2 cellular contexts compared by ENCODE assay signal in the genomic region with DNA sequence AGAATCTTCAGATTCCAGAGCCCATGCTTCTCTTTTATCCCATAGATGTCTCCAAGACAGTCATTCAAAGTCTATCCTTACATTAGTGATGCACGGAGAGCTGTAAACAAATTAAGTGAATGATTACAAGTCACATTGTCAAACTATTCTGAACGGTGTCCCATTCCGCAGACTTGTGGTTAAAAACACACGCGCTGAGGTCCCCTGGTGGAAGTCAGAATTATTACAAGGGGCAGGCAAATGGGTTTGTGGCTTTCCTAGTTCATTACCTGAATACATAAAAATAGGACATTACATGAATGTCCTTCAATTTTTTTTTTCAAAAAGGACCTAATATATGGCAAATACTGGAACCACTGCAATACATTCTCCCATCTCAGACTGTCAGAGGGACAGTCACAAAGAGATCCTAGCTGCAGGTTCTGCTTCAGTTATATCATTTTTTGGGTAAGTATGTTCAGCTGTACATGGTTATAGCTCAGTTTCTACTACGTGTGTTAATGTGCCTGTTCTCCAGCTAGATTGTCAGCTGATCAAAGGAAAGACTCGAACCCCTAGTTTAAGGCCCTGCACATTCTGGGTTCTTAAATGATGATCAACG.
TF ChIP-seq lines count a peak whose summit lies in the region.

No MANE protein-coding gene starts in this region.

TF ChIP-seq in SK-N-SH, 30 proteins besides CTCF, POLR2A, EP300 and RAD21:
- TF ChIP-seq, protein P1, sequence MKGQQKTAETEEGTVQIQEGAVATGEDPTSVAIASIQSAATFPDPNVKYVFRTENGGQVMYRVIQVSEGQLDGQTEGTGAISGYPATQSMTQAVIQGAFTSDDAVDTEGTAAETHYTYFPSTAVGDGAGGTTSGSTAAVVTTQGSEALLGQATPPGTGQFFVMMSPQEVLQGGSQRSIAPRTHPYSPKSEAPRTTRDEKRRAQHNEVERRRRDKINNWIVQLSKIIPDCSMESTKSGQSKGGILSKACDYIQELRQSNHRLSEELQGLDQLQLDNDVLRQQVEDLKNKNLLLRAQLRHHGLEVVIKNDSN (IDR thresholded peaks at IDR 0.05; ENCODE audit: borderline replicate concordance, low read depth) = no peak
- TF ChIP-seq SMC3 (IDR thresholded peaks at IDR 0.05; ENCODE audit: low read depth, low read length) = peak; percentile 92

TF ChIP-seq in GM12878, 131 proteins besides CTCF, POLR2A, EP300 and RAD21:
- TF ChIP-seq NR2F1 (conservative IDR thresholded peaks at IDR 0.05) = no peak
- no peak for TF ChIP-seq PML (IDR thresholded peaks at IDR 0.05; ENCODE audit: low read length)
- TF ChIP-seq RUNX3 (IDR thresholded peaks at IDR 0.05; ENCODE audit: low read length) = peak; percentile 94
- TF ChIP-seq SMC3 (IDR thresholded peaks at IDR 0.05; ENCODE audit: borderline replicate concordance, low read length) = peak; percentile 80; the same call in 1 of the 2 replicates
- TF ChIP-seq, protein P2, sequence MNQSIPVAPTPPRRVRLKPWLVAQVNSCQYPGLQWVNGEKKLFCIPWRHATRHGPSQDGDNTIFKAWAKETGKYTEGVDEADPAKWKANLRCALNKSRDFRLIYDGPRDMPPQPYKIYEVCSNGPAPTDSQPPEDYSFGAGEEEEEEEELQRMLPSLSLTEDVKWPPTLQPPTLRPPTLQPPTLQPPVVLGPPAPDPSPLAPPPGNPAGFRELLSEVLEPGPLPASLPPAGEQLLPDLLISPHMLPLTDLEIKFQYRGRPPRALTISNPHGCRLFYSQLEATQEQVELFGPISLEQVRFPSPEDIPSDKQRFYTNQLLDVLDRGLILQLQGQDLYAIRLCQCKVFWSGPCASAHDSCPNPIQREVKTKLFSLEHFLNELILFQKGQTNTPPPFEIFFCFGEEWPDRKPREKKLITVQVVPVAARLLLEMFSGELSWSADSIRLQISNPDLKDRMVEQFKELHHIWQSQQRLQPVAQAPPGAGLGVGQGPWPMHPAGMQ (IDR thresholded peaks at IDR 0.05; ENCODE audit: borderline replicate concordance) = no peak
- TF ChIP-seq CBFB (IDR thresholded peaks at IDR 0.05; ENCODE audit: low read depth) = peak; percentile 67; the same call in 1 of the 2 replicates
- TF ChIP-seq YY1 (IDR thresholded peaks at IDR 0.05; ENCODE audit: low read depth, low read length) = peak; percentile 59; the same call in 1 of the 2 replicates
